Comparison of ENCODE assay signal across 8 cellular contexts in genomic region chr19:3849092-3849491, GRCh38. TPM values are rescaled to one million over a fixed set of nuclear protein-coding genes. Genes with fewer than 3 reads are reported as not detected.
DNase-seq lines count a peak whose midpoint lies in the region; ATAC-seq and TF ChIP-seq lines count a peak whose summit lies in the region.

No MANE protein-coding gene starts in this region.

- no peak for TF ChIP-seq EP300 in gastroesophageal sphincter (IDR thresholded peaks at IDR 0.05)

- 50% methylated on average over 1 of the region's 5 CpGs; no CpG with 5 or more reads in 1 of the 2 donors for WGBS in gastroesophageal sphincter (ENCODE audit: low coverage in 1 of 2), 2 donors

- H3K9me3 ChIP-seq in CD8-positive, alpha-beta T cell (ENCODE audit: low read length): no peaks in the 10 kb centered on the region
- H3K9me3 ChIP-seq in gastroesophageal sphincter: peaks cover 0 to 26% (median 3%) of the 10 kb centered on the region in 3 donors

- H3K4me3 ChIP-seq in CD8-positive, alpha-beta T cell (ENCODE audit: low read depth, low read length): no peak overlapping the region
- H3K4me3 ChIP-seq in fibroblast of mammary gland (ENCODE audit: control insufficient read depth, low read depth, low read length) (no peak overlapping the region), gastroesophageal sphincter (no peak overlapping the region)

- no peak overlapping the region for H3K27ac Mint-ChIP-seq in CD8-positive, alpha-beta T cell
- no peak overlapping the region for H3K27ac Mint-ChIP-seq in WTC11

- H3K36me3 ChIP-seq in CD8-positive, alpha-beta T cell (ENCODE audit: insufficient read depth, low read length): no peaks in the 10 kb centered on the region
- no peaks in the 10 kb centered on the region for H3K36me3 ChIP-seq in gastroesophageal sphincter

- H3K4me1 Mint-ChIP-seq in CD8-positive, alpha-beta T cell (ENCODE audit: low read depth): no peaks in the 10 kb centered on the region
- no peaks in the 10 kb centered on the region for H3K4me1 Mint-ChIP-seq in WTC11

- POLR2A ChIA-PET in CD8-positive, alpha-beta T cell (lab: Charles Lee): interaction anchor here (0.8 kb wide), 2 partner anchors 36 to 86 kb away, joined by 3 read pairs; partner anchors contain the start of gene MRPL54
- POLR2A ChIA-PET in WTC11 (lab: Charles Lee) (interaction anchor here (0.5 to 0.7 kb wide), 3 partner anchors 120 to 1307 kb away, joined by 3 to 4 read pairs (median 4); no protein-coding TSS in a partner anchor), GM10248 (lab: Yijun Ruan, JAX) (no interaction called here)

- peak in 6 of 7 experiments; percentile 30 to 68 (median 54) for DNase-seq in CD8-positive, alpha-beta T cell
- DNase-seq in HT-29 (ENCODE audit: low spot score): peak; percentile 34
- DNase-seq in WTC11 (ENCODE audit: low spot score): peak; percentile 33
- DNase-seq in fibroblast of mammary gland (ENCODE audit: low read depth): peak; percentile 11
- peak in 2 of 3 experiments; percentile 18 to 36 for DNase-seq in stimulated activated CD4-positive, alpha-beta T cell treated with anti-CD3 and anti-CD28 coated beads, TNF-alpha, amount 100 ng/mL, for 24 hours (ENCODE audit: low read depth in 3 of 3)
- no peak for DNase-seq in GM10248 (ENCODE audit: extremely low spot score)
- DNase-seq in GM19240 (ENCODE audit: insufficient read length, low spot score): no peak

- no peaks in the 10 kb centered on the region for H3K36me3 Mint-ChIP-seq in CD8-positive, alpha-beta T cell
- peaks cover 35% of the 10 kb centered on the region for H3K36me3 Mint-ChIP-seq in WTC11

- no peaks in the 10 kb centered on the region for H3K27me3 ChIP-seq in CD8-positive, alpha-beta T cell (ENCODE audit: insufficient read depth, low read length)
- H3K27me3 ChIP-seq in gastroesophageal sphincter: no peaks in the 10 kb centered on the region

- peak; percentile 85 for ATAC-seq in CD8-positive, alpha-beta T cell
- ATAC-seq in WTC11: peak; percentile 75
- no peak for ATAC-seq in gastroesophageal sphincter

- no peak overlapping the region for H3K4me3 Mint-ChIP-seq in CD8-positive, alpha-beta T cell
- no peak overlapping the region for H3K4me3 Mint-ChIP-seq in WTC11

- no peak for TF ChIP-seq POLR2A in gastroesophageal sphincter (IDR thresholded peaks at IDR 0.05)

- no peak overlapping the region for H3K27ac ChIP-seq in CD8-positive, alpha-beta T cell (ENCODE audit: low read depth, low read length)
- H3K27ac ChIP-seq in gastroesophageal sphincter: no peak overlapping the region

- intact Hi-C loops in CD8-positive, alpha-beta T cell (cut with DNase I, micrococcal nuclease): loop anchor here in 1 of 2 experiments (1.0 kb wide), 1 partner anchor 183 kb away; no protein-coding TSS in a partner anchor

- CTCF ChIA-PET in CD8-positive, alpha-beta T cell (lab: Charles Lee): interaction anchor here (0.7 to 2.0 kb wide), 12 partner anchors 9 to 353 kb away, joined by 3 to 12 read pairs (median 3); no protein-coding TSS in a partner anchor
- CTCF ChIA-PET in WTC11 (lab: Charles Lee): interaction anchor here (0.6 to 3.4 kb wide), 24 partner anchors 9 to 291 kb away, joined by 3 to 18 read pairs (median 4); partner anchors contain the start of genes ATCAY, MRPL54 and NMRK2
- CTCF ChIA-PET in GM10248 (lab: Yijun Ruan, JAX): interaction anchor here (1.2 to 1.3 kb wide), 2 partner anchors 27 to 33 kb away, joined by 3 to 4 read pairs; no protein-coding TSS in a partner anchor

- peaks cover 2% of the 10 kb centered on the region for H3K9me3 Mint-ChIP-seq in CD8-positive, alpha-beta T cell
- H3K9me3 Mint-ChIP-seq in WTC11: peaks cover 35% of the 10 kb centered on the region

- H3K4me1 ChIP-seq in CD8-positive, alpha-beta T cell (ENCODE audit: insufficient read depth, low read length): no peaks in the 10 kb centered on the region
- H3K4me1 ChIP-seq in gastroesophageal sphincter: no peaks in the 10 kb centered on the region

- TF ChIP-seq CTCF in CD8-positive, alpha-beta T cell (IDR thresholded peaks at IDR 0.05): peak; percentile 58
- TF ChIP-seq CTCF in WTC11 (IDR thresholded peaks at IDR 0.05) (no peak), fibroblast of mammary gland (conservative IDR thresholded peaks at IDR 0.05; ENCODE audit: control insufficient read depth, insufficient read depth, low read depth, low read length) (peak; percentile 39), GM10248 (IDR thresholded peaks at IDR 0.05; ENCODE audit: control extremely low read depth, extremely low read depth, low read depth, missing control alignments) (no peak), gastroesophageal sphincter (IDR thresholded peaks at IDR 0.05) (no peak)

- H3K27me3 Mint-ChIP-seq in CD8-positive, alpha-beta T cell (ENCODE audit: low read depth): no peaks in the 10 kb centered on the region
- H3K27me3 Mint-ChIP-seq in WTC11 (ENCODE audit: low read depth): peaks cover 11% of the 10 kb centered on the region

TF ChIP-seq in WTC11, 78 proteins besides CTCF, POLR2A, EP300 and RAD21 (continues in another document):
- no peak for TF ChIP-seq NR3C1 (CRISPR knock-in tag; conservative IDR thresholded peaks at IDR 0.05; ENCODE audit: low read depth)
- TF ChIP-seq ARID4B (CRISPR knock-in tag; IDR thresholded peaks at IDR 0.05; ENCODE audit: borderline replicate concordance): no peak
- no peak for TF ChIP-seq ATF2 (CRISPR knock-in tag; IDR thresholded peaks at IDR 0.05; ENCODE audit: borderline replicate concordance, low read depth)
- no peak for TF ChIP-seq RELA (CRISPR knock-in tag; IDR thresholded peaks at IDR 0.05; ENCODE audit: borderline replicate concordance)
- no peak for TF ChIP-seq ZSCAN18 (CRISPR knock-in tag; IDR thresholded peaks at IDR 0.05)

RNA-seq across cellular contexts. Expression of gene ZFR2, which starts 19.7 kb away (rescaled TPM):
- 1 to 10 TPM in 1 of 2 experiments, under 1 TPM in 1; 0.50 to 1.9 TPM for total RNA-seq in CD8-positive, alpha-beta T cell
- total RNA-seq in HT-29 (2014; rRNA removed; shearing (Covaris generic)): not detected in 2 replicates
- total RNA-seq in WTC11 (2021) (17.5 to 25.5 TPM (median 22.6 TPM) in 3 replicates), gastroesophageal sphincter (under 1 TPM in 1 of 4 donors, not detected in 3; 0.13 TPM)

RNA-seq across cellular contexts. Expression of gene ATCAY, which starts 31.4 kb away (rescaled TPM):
- not detected for total RNA-seq in CD8-positive, alpha-beta T cell
- total RNA-seq in HT-29 (2014; rRNA removed; shearing (Covaris generic)): not detected in 2 replicates
- total RNA-seq in WTC11 (2021) (21.1 to 23.5 TPM (median 21.3 TPM) in 3 replicates), gastroesophageal sphincter (under 1 TPM in 3 of 4 donors, not detected in 1; 0.07 to 0.67 (median 0.12) TPM)

Comparison
In these comparisons a context has a peak if more than half of its experiments do, and no peak if none do; other contexts are left out.
1. DNase-seq: peak in CD8-positive, alpha-beta T cell (6 of 7), HT-29 (single experiment), WTC11 (single experiment), fibroblast of mammary gland (single experiment) and stimulated activated CD4-positive, alpha-beta T cell treated with anti-CD3 and anti-CD28 coated beads, TNF-alpha, amount 100 ng/mL, for 24 hours (2 of 3); none in GM10248 (single experiment) and GM19240 (single experiment).
2. CTCF ChIP-seq: peak in CD8-positive, alpha-beta T cell (single experiment) and fibroblast of mammary gland (single experiment); none in WTC11 (single experiment), GM10248 (single experiment) and gastroesophageal sphincter (0 of 4).
3. RNA of gene ATCAY, which starts 31.4 kb away (total RNA-seq): 21.1 to 23.5 TPM in WTC11; 0.07 to 0.67 TPM in gastroesophageal sphincter, not detected in CD8-positive, alpha-beta T cell and not detected in HT-29; every median in the first group is over 10 times any median in the second.